Comparison of ENCODE assay signal across 26 cellular contexts in the genomic region with DNA sequence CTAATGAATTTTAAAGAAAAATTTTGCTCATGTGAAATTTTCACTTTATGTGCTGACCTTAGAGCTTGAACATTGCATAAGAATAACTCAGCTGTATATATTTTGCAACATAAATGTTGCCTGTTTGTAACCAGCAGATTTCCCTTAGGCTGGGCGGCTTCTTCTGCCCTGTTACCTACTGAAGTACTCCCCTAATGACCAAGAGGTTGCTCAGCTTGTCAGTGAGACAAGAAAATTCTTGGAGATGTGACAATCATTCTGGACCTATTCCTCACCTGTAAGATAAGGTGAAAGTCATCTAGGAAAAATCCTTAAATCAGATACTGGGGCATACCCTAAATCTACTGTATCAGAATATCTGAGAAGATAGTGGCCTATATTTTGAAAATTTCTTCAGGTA.
A peak's percentile ranks its signal among the peaks of the same experiment; 100 is the strongest.
DNase-seq lines count a peak whose midpoint lies in the region; ATAC-seq, FAIRE-seq and TF ChIP-seq lines count a peak whose summit lies in the region.
"Had no signal": no experiment of that assay in that cellular context is flagged by ENCODE, and none has a peak within 500 bp of the region (broad histone marks: within the 10 kb centered on the region; RNA-seq: fewer than 3 reads in every experiment).

No MANE protein-coding gene starts in this region.

- no peak overlapping the region for H4K12ac ChIP-seq in trophoblast cell (ENCODE audit: low read depth, low read length)

- no peaks in the 10 kb centered on the region for H3K4me1 ChIP-seq in trophoblast cell (ENCODE audit: control insufficient read depth in 1 of 2, insufficient read depth in 2 of 2, low read length in 2 of 2)
- H3K4me1 ChIP-seq: A549; BLaER1 treated with 17β-estradiol and CSF1 and Interleukin-3, amounts not matched to agents 10 nM and 100 nM; Caco-2 had no signal

- H3K4me3 ChIP-seq in fibroblast of villous mesenchyme (ENCODE audit: low read depth, low read length) = no peak overlapping the region
- no peak overlapping the region for H3K4me3 ChIP-seq in trophoblast cell (ENCODE audit: low read depth, low read length)
- H3K4me3 ChIP-seq: A549; BLaER1 treated with 17β-estradiol and CSF1 and Interleukin-3, amounts not matched to agents 10 nM and 100 nM; GM12878 had no signal

- H3K4me2 ChIP-seq in trophoblast cell (ENCODE audit: low read length) = no peak overlapping the region
- H3K4me2 ChIP-seq: A549; BLaER1 treated with 17β-estradiol and CSF1 and Interleukin-3, amounts not matched to agents 10 nM and 100 nM had no signal

- H3K27me3 ChIP-seq in trophoblast cell (ENCODE audit: insufficient read depth, low read length) = no peaks in the 10 kb centered on the region
- H3K27me3 ChIP-seq: BLaER1 treated with 17β-estradiol and CSF1 and Interleukin-3, amounts not matched to agents 10 nM and 100 nM had no signal

- no peak overlapping the region for H4K8ac ChIP-seq in trophoblast cell (ENCODE audit: low read depth, low read length)

- WGBS in trophoblast cell (ENCODE audit: extremely low coverage, insufficient coverage, insufficient read length) = no CpG with 5 or more reads among the region's 1 CpG

- no peak overlapping the region for H3K4ac ChIP-seq in trophoblast cell (ENCODE audit: low read depth, low read length)

- no peak overlapping the region for H3K18ac ChIP-seq in trophoblast cell (ENCODE audit: low read length)

- H2BK120ac ChIP-seq in trophoblast cell (ENCODE audit: insufficient read depth, low read length, poor library complexity) = no peak overlapping the region

- ATAC-seq in HG03565 (IDR thresholded peaks at IDR 0.05; ENCODE audit: unreplicated experiment) = no peak
- no peak for ATAC-seq in HG03135 (IDR thresholded peaks at IDR 0.05; ENCODE audit: unreplicated experiment)
- ATAC-seq: A549; CD8-positive, alpha-beta T cell; GM12878 had no signal

- no peaks in the 10 kb centered on the region for H3K79me2 ChIP-seq in trophoblast cell (ENCODE audit: control insufficient read depth, insufficient read depth, low read length, poor library complexity)

- no peaks in the 10 kb centered on the region for H3K36me3 ChIP-seq in trophoblast cell (ENCODE audit: control insufficient read depth in 1 of 2, insufficient read depth in 2 of 2, low read length in 2 of 2)
- H3K36me3 ChIP-seq: BLaER1 treated with 17β-estradiol and CSF1 and Interleukin-3, amounts not matched to agents 10 nM and 100 nM had no signal

- no peak overlapping the region for H3K27ac ChIP-seq in trophoblast cell (ENCODE audit: low read depth, low read length)
- H3K27ac ChIP-seq: 22Rv1; A549; BLaER1 treated with 17β-estradiol and CSF1 and Interleukin-3, amounts not matched to agents 10 nM and 100 nM; C4-2B had no signal

- no peaks in the 10 kb centered on the region for H3K9me3 ChIP-seq in trophoblast cell (ENCODE audit: insufficient read depth, low read depth, low read length)
- H3K9me3 ChIP-seq: Caco-2 had no signal

- TF ChIP-seq CTCF in fibroblast of villous mesenchyme (IDR thresholded peaks at IDR 0.05; ENCODE audit: insufficient read depth, low read depth, low read length) (no peak), D721Med (IDR thresholded peaks at IDR 0.05; ENCODE audit: insufficient read depth, missing control alignments) (no peak)

- H3K14ac ChIP-seq in trophoblast cell (ENCODE audit: low read length) = no peak overlapping the region

- no peak overlapping the region for H2AK5ac ChIP-seq in trophoblast cell (ENCODE audit: low read length)

- FAIRE-seq in D721Med (lab: Jason Lieb, UNC) = no peak
- FAIRE-seq: GM12878, GM12892, GM19239 had no signal

- H2BK5ac ChIP-seq in trophoblast cell (ENCODE audit: low read depth, low read length, poor library complexity) = no peak overlapping the region

- H3K9ac ChIP-seq in trophoblast cell (ENCODE audit: low read length) = no peak overlapping the region
- H3K9ac ChIP-seq: BLaER1 treated with 17β-estradiol and CSF1 and Interleukin-3, amounts not matched to agents 10 nM and 100 nM had no signal

- H2AFZ ChIP-seq in trophoblast cell (ENCODE audit: insufficient read depth, low read length, poor library complexity) = no peak overlapping the region

- H4K91ac ChIP-seq in trophoblast cell (ENCODE audit: low read depth, low read length) = no peak overlapping the region

- H3K79me1 ChIP-seq in trophoblast cell (ENCODE audit: low read length) = no peaks in the 10 kb centered on the region

- no peak overlapping the region for H2BK12ac ChIP-seq in trophoblast cell (ENCODE audit: low read length)

- DNase-seq in NOMO-1 (lab: John Stamatoyannopoulos, UW; ENCODE audit: unreplicated experiment in 2 of 2) = peak; percentile 15 to 47
- DNase-seq in NOMO-1 treated with dmso at 0.1 percent for 144 hours (lab: John Stamatoyannopoulos, UW; ENCODE audit: unreplicated experiment) = peak; percentile 20
- DNase-seq in fibroblast of villous mesenchyme (ENCODE audit: low read depth) = peak; percentile 3
- DNase-seq in trophoblast cell = peak; percentile 89 to 95
- no peak for DNase-seq in D721Med (ENCODE audit: insufficient read length, low spot score)
- DNase-seq: AML-193; Caco-2; Calu3; CD4-positive, alpha-beta T cell; CD8-positive, alpha-beta T cell; DMS 273 treated with DMSO at 0.1 percent for 48 hours; DMS153; DMS53; DMS79; DND-41; EL; GDM1 had no signal

- H3K23ac ChIP-seq in trophoblast cell (ENCODE audit: low read length) = no peak overlapping the region
